ENCODE assay signal across 7 cellular contexts in the genomic region with DNA sequence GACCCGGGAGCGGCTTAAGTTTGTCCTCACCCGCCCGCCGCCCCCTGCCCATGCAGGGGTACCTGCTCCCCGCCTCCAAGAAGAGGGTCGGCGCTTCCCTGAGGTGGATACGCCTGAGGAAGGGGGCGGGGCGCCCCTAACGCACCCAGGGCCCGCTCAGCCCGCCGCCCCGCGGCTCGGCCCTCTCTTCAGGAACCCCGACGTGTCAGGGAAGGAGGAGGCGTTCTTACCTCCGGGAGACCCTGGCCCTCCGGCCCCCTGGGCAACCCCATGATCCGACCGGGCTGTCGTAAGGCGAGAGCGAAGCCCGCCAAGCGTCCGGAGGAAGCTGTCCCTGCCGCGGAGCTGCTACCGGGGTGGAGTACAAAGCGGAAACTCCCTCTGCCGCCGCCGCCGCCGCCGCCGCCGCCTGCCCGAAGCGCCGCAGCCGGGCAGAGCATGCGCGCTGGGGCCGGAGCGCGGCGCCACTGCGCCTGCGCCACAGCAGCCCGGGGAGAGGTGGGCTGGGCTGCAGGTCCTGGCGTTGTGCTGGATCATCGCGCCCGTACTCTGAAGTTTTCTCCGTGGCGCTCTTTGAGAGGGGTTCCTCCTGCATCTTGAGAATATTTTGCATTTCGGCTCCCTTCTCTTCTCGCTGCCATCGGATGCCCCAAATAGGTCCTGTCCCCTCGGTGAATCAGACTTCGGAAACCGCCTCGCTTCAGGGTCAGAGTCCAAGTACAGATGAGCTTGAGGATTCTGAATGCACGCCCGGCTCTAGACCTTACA.
DNase-seq lines count a peak whose midpoint lies in the region; ATAC-seq and TF ChIP-seq lines count a peak whose summit lies in the region.

A gene with protein sequence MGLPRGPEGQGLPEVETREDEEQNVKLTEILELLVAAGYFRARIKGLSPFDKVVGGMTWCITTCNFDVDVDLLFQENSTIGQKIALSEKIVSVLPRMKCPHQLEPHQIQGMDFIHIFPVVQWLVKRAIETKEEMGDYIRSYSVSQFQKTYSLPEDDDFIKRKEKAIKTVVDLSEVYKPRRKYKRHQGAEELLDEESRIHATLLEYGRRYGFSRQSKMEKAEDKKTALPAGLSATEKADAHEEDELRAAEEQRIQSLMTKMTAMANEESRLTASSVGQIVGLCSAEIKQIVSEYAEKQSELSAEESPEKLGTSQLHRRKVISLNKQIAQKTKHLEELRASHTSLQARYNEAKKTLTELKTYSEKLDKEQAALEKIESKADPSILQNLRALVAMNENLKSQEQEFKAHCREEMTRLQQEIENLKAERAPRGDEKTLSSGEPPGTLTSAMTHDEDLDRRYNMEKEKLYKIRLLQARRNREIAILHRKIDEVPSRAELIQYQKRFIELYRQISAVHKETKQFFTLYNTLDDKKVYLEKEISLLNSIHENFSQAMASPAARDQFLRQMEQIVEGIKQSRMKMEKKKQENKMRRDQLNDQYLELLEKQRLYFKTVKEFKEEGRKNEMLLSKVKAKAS (minus strand): TSS at position 347 of the 768 bp plus-strand sequence. CDS start 75 bp downstream, at position 272.

- H3K4me3 ChIP-seq in retinal pigment epithelial cell (ENCODE audit: low read length), result peak within 1 kb of the TSS; percentile 94

- ATAC-seq in GM18508 (IDR thresholded peaks at IDR 0.05; ENCODE audit: insufficient read depth, unreplicated experiment) (peak; percentile 68), HG02970 (IDR thresholded peaks at IDR 0.05; ENCODE audit: low FRiP score, unreplicated experiment) (peak; percentile 88)

- TF ChIP-seq CTCF in retinal pigment epithelial cell (conservative IDR thresholded peaks at IDR 0.05; ENCODE audit: low read depth, low read length), result no peak

- DNase-seq in NCI-H2081 (lab: John Stamatoyannopoulos, UW) (peak; percentile 79 to 83), T1000 (lab: John Stamatoyannopoulos, UW) (peak; percentile 77), astrocyte of the hippocampus (ENCODE audit: low read depth, low spot score) (peak; percentile 97), hippocampal formation (lab: John Stamatoyannopoulos, UW) (peak; percentile 68 to 76), retinal pigment epithelial cell (ENCODE audit: low read depth) (no peak)
